28 cellular contexts compared by ENCODE assay signal in genomic region chr17:6494239-6494941, GRCh38. TPM values are rescaled to one million over a fixed set of nuclear protein-coding genes. Genes with fewer than 3 reads are reported as not detected.
DNase-seq lines count a peak whose midpoint lies in the region; ATAC-seq and TF ChIP-seq lines count a peak whose summit lies in the region.
"Had no signal": no experiment of that assay in that cellular context is flagged by ENCODE, and none has a peak within 500 bp of the region (broad histone marks: within the 10 kb centered on the region; RNA-seq: fewer than 3 reads in every experiment).

No MANE protein-coding gene starts in this region.

- no peaks in the 10 kb centered on the region for H3K9me3 Mint-ChIP-seq in immature natural killer cell
- H3K9me3 Mint-ChIP-seq: activated naive CD8-positive, alpha-beta T cell treated with anti-CD3 and anti-CD28 coated beads, Interleukin-2, amount 10 ng/mL, durations not matched to agents 7 days and 5 days; CD8-positive, alpha-beta memory T cell; natural killer cell treated with Interleukin-12 subunit alpha and Interleukin-12 subunit beta and Interleukin-15 and Interleukin-18, amount 100 ng/mL, for 72 hours had no signal

- peaks cover 2 to 14% (median 2%) of the 10 kb centered on the region in 3 donors for H3K27me3 Mint-ChIP-seq in immature natural killer cell (ENCODE audit: low read depth in 3 of 3)

- TF ChIP-seq CTCF in gastroesophageal sphincter (IDR thresholded peaks at IDR 0.05), result no peak

- intact Hi-C loops in posterior vena cava (cut with DNase I), result no loop called here

- H3K4me3 ChIP-seq in SJCRH30, result no peak overlapping the region
- H3K4me3 ChIP-seq in gastroesophageal sphincter, result no peak overlapping the region
- H3K4me3 ChIP-seq: skin epidermis had no signal

- H3K27ac Mint-ChIP-seq in immature natural killer cell, result no peak overlapping the region
- H3K27ac Mint-ChIP-seq: activated naive CD8-positive, alpha-beta T cell treated with anti-CD3 and anti-CD28 coated beads, Interleukin-2, amount 10 ng/mL, durations not matched to agents 7 days and 5 days; natural killer cell treated with Interleukin-12 subunit alpha and Interleukin-12 subunit beta and Interleukin-15 and Interleukin-18, amount 100 ng/mL, for 72 hours had no signal

- no peaks in the 10 kb centered on the region for H3K36me3 Mint-ChIP-seq in immature natural killer cell
- H3K36me3 Mint-ChIP-seq: activated naive CD8-positive, alpha-beta T cell treated with anti-CD3 and anti-CD28 coated beads, Interleukin-2, amount 10 ng/mL, durations not matched to agents 7 days and 5 days; CD8-positive, alpha-beta memory T cell; natural killer cell treated with Interleukin-12 subunit alpha and Interleukin-12 subunit beta and Interleukin-15 and Interleukin-18, amount 100 ng/mL, for 72 hours had no signal

- no peaks in the 10 kb centered on the region for H3K36me3 ChIP-seq in SJCRH30
- no peaks in the 10 kb centered on the region for H3K36me3 ChIP-seq in gastroesophageal sphincter

- H3K4me1 Mint-ChIP-seq in immature natural killer cell, result peaks cover 6 to 9% of the 10 kb centered on the region in 2 donors

- 41 to 65% methylated on average over 2 to 3 of the region's 5 CpGs for WGBS in gastroesophageal sphincter (ENCODE audit: low coverage in 1 of 2), 2 donors

- DNase-seq in SJCRH30, result peak; percentile 32 to 69
- DNase-seq in posterior vena cava (ENCODE audit: low spot score), result peak; percentile 52
- no peak for DNase-seq in immature natural killer cell
- DNase-seq in stimulated activated naive CD8-positive, alpha-beta T cell treated with anti-CD3 and anti-CD28 coated beads, Interleukin-15, Interleukin-2, amounts not matched to agents 100 U/mL and 50 U/mL, for 24 hours, result no peak
- DNase-seq in germinal center (ENCODE audit: low spot score), result no peak
- DNase-seq: activated CD4-positive, alpha-beta T cell treated with anti-CD3 and anti-CD28 coated beads for 1 hour; CD8-positive, alpha-beta memory T cell; cortex of kidney; DMS79 treated with DMSO at 0.1 percent for 48 hours; H7; hypothalamus; mesendoderm; NCI-H1092; NCI-H2081 treated with DMSO at 0.1 percent for 48 hours; NCI-H510A; stimulated activated naive CD4-positive, alpha-beta T cell treated with Interleukin-2 at 50 U/mL for 16 hours; SW 1271; trophoblast cell had no signal

- H3K4me1 ChIP-seq in SJCRH30, result peaks cover 24% of the 10 kb centered on the region
- H3K4me1 ChIP-seq in gastroesophageal sphincter, result peaks cover 0 to 79% (median 2%) of the 10 kb centered on the region in 3 donors

- H3K9me3 ChIP-seq in SJCRH30 (replicated peaks), result no peaks in the 10 kb centered on the region
- no peaks in the 10 kb centered on the region for H3K9me3 ChIP-seq in gastroesophageal sphincter

- TF ChIP-seq POLR2A in gastroesophageal sphincter (IDR thresholded peaks at IDR 0.05), result no peak

- no peak overlapping the region for H3K27ac ChIP-seq in SJCRH30
- H3K27ac ChIP-seq in gastroesophageal sphincter, result peak overlapping the region in 3 of 4 donors; percentile 68 to 72 (median 68)
- H3K27ac ChIP-seq: KMS-11, skin epidermis had no signal

- no peak for TF ChIP-seq RAD21 in Ishikawa (IDR thresholded peaks at IDR 0.05; ENCODE audit: low read depth)

- ATAC-seq in gastroesophageal sphincter (peak; percentile 56), HG03097 (IDR thresholded peaks at IDR 0.05; ENCODE audit: low FRiP score, unreplicated experiment) (no peak)
- ATAC-seq in stimulated activated naive CD8-positive, alpha-beta T cell treated with anti-CD3 and anti-CD28 coated beads, Interleukin-15, Interleukin-2, amounts not matched to agents 100 U/mL and 50 U/mL, for 24 hours, result no peak
- ATAC-seq: natural killer cell treated with Interleukin-12 subunit alpha and Interleukin-12 subunit beta and Interleukin-15 and Interleukin-18, amount 100 ng/mL, for 72 hours; Right ventricle myocardium inferior had no signal

- no peak overlapping the region for H3K4me3 Mint-ChIP-seq in immature natural killer cell
- H3K4me3 Mint-ChIP-seq: activated naive CD8-positive, alpha-beta T cell treated with anti-CD3 and anti-CD28 coated beads, Interleukin-2, amount 10 ng/mL, durations not matched to agents 7 days and 5 days; CD8-positive, alpha-beta memory T cell; natural killer cell treated with Interleukin-12 subunit alpha and Interleukin-12 subunit beta and Interleukin-15 and Interleukin-18, amount 100 ng/mL, for 72 hours had no signal

- H3K27me3 ChIP-seq in SJCRH30 (no peaks in the 10 kb centered on the region), gastroesophageal sphincter (no peaks in the 10 kb centered on the region)

- TF ChIP-seq EP300 in Ishikawa (IDR thresholded peaks at IDR 0.05; ENCODE audit: borderline replicate concordance) (no peak), gastroesophageal sphincter (IDR thresholded peaks at IDR 0.05) (no peak)

TF ChIP-seq in Ishikawa, 13 proteins besides CTCF, POLR2A, EP300 and RAD21:
- 0 out of 2 replicates have a peak, but pooled peaks have one; percentile 12 for TF ChIP-seq TEAD4 (IDR thresholded peaks at IDR 0.05)
- no peak for TF ChIP-seq TCF12 (IDR thresholded peaks at IDR 0.05; ENCODE audit: low read depth)

RNA-seq across cellular contexts. Expression of gene PIMREG, which starts 50.1 kb away (rescaled TPM):
- 87.2 and 94.7 TPM in 2 replicates for total RNA-seq in SJCRH30 (2014; rRNA removed; shearing (Covaris generic))
- total RNA-seq in gastroesophageal sphincter (under 1 TPM in 2 of 4 donors, not detected in 2; 0.31 to 0.59 TPM), posterior vena cava (under 1 TPM in 1 of 2 donors, not detected in 1; 0.56 TPM)
- 1 to 10 TPM; 1.4 to 1.6 (median 1.5) TPM for polyA plus RNA-seq in immature natural killer cell
- polyA plus RNA-seq: CD8-positive, alpha-beta memory T cell had no signal

RNA-seq across cellular contexts. Expression of gene AIPL1, which starts 59.5 kb away (rescaled TPM):
- total RNA-seq in SJCRH30 (2014; rRNA removed; shearing (Covaris generic)), result 0.42 TPM in 1 of 2 replicates, not detected in the other
- total RNA-seq in gastroesophageal sphincter (not detected), posterior vena cava (not detected)
- not detected for polyA plus RNA-seq in immature natural killer cell
- total RNA-seq: activated naive CD8-positive, alpha-beta T cell treated with anti-CD3 and anti-CD28 coated beads, Interleukin-2, amount 10 ng/mL, durations not matched to agents 7 days and 5 days; CD8-positive, alpha-beta memory T cell; HT1080; kidney epithelial cell; natural killer cell treated with Interleukin-12 subunit alpha and Interleukin-12 subunit beta and Interleukin-15 and Interleukin-18, amount 100 ng/mL, for 72 hours; Right ventricle myocardium inferior had no signal
- polyA plus RNA-seq: CD8-positive, alpha-beta memory T cell had no signal

Comparison
In these comparisons a context has a peak if more than half of its experiments do, and no peak if none do; other contexts are left out.
1. DNase-seq: peak in SJCRH30 (2 of 2) and posterior vena cava (single experiment); none in immature natural killer cell (0 of 3), stimulated activated naive CD8-positive, alpha-beta T cell treated with anti-CD3 and anti-CD28 coated beads, Interleukin-15, Interleukin-2, amounts not matched to agents 100 U/mL and 50 U/mL, for 24 hours (single experiment) and germinal center (single experiment).
2. RNA of gene PIMREG, which starts 50.1 kb away (total RNA-seq): 87.2 to 94.7 TPM in SJCRH30; 0.56 TPM in posterior vena cava and 0.31 to 0.59 TPM in gastroesophageal sphincter; every median in the first group is over 10 times any median in the second.